11 cellular contexts compared by ENCODE assay signal in the genomic region with DNA sequence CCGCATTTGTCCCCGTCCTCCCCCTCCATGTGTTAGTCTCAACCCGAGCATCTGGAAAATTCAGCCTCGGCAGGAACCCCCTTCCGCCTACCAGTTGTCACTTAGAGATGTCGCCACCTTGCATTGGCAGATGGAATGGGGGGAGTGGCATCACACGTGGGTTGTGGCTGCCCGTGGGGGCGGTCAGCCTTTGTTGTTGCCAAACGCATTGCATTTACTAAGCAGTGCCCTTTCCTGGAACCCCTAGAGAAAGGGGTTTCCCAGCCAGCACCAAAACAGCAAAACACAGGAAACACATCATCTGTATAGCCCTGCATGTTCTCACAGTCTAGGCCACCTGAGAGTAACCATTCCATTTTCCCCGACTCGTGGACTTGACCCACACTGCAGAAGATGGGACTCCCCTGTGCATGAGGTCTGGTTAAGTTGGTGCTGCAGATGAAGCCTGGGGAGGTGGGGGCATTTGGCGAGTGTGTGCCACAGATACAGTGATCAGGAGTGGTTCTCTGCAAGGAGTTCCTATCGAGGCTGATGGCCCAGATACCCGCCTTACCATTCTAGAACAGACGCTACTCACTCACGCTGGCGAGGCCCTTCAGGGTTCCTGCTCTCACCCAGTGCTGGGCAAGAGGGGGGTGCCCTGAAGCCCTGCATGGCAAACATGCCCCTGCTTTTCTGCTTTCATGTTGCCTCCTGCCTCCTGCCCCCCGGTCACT. TPM values are rescaled to one million over a fixed set of nuclear protein-coding genes. Genes with fewer than 3 reads are reported as not detected.
DNase-seq lines count a peak whose midpoint lies in the region; ATAC-seq and TF ChIP-seq lines count a peak whose summit lies in the region.
"Had no signal": no experiment of that assay in that cellular context is flagged by ENCODE, and none has a peak within 500 bp of the region (broad histone marks: within the 10 kb centered on the region; RNA-seq: fewer than 3 reads in every experiment).

No MANE protein-coding gene starts in this region.

- DNase-seq in SK-N-SH = peak; percentile 25
- peak; percentile 96 for DNase-seq in activated naive CD4-positive, alpha-beta T cell treated with anti-CD3 and anti-CD28 coated beads for 36 hours
- peak; percentile 35 for DNase-seq in occipital lobe (lab: John Stamatoyannopoulos, UW)
- DNase-seq in UCSD-AML1 (lab: John Stamatoyannopoulos, UW; ENCODE audit: unreplicated experiment) = no peak
- DNase-seq in NCI-H2196 (lab: John Stamatoyannopoulos, UW; ENCODE audit: unreplicated experiment) = no peak
- DNase-seq in HEK293T (ENCODE audit: extremely low spot score) = no peak
- DNase-seq: endodermal cell had no signal

- H3K36me3 Mint-ChIP-seq in activated naive CD4-positive, alpha-beta T cell treated with anti-CD3 and anti-CD28 coated beads for 36 hours (ENCODE audit: low read depth) = peaks cover 30% of the 10 kb centered on the region

- no peaks in the 10 kb centered on the region for H3F3A ChIP-seq in SK-N-SH (replicated peaks; ENCODE audit: insufficient read depth)

- TF ChIP-seq RAD21 in SK-N-SH (IDR thresholded peaks at IDR 0.05; ENCODE audit: low read length) = no peak

- H4K20me1 ChIP-seq in SK-N-SH (ENCODE audit: insufficient read depth) = no peaks in the 10 kb centered on the region

- no peaks in the 10 kb centered on the region for H3K27me3 ChIP-seq in SK-N-SH (ENCODE audit: insufficient read depth)

- CTCF ChIA-PET in SK-N-SH (lab: Yijun Ruan, JAX) = no interaction called here
- CTCF ChIA-PET in activated naive CD4-positive, alpha-beta T cell treated with anti-CD3 and anti-CD28 coated beads for 36 hours (lab: Charles Lee) = interaction anchor here (0.6 to 0.8 kb wide), 2 partner anchors 67 to 201 kb away, joined by 3 to 5 read pairs; no protein-coding TSS in a partner anchor
- CTCF ChIA-PET in HEK293T (lab: Yijun Ruan, JAX) = no interaction called here

- peaks cover 42 to 49% of the 10 kb centered on the region in 2 experiments for H3K36me3 ChIP-seq in SK-N-SH (replicated peaks in 1 of 2; ENCODE audit: control insufficient read depth in 1 of 2, insufficient read depth in 2 of 2, low read length in 1 of 2)

- POLR2A ChIA-PET in SK-N-SH (lab: Yijun Ruan, JAX) (no interaction called here), HEK293T (lab: Yijun Ruan, JAX) (no interaction called here)

- no peaks in the 10 kb centered on the region for H3K9me2 ChIP-seq in SK-N-SH

- no peak for TF ChIP-seq EP300 in SK-N-SH (IDR thresholded peaks at IDR 0.05; ENCODE audit: borderline replicate concordance in 1 of 2, low read depth in 1 of 2, low read length in 1 of 2)

- H3K27ac ChIP-seq in SK-N-SH (ENCODE audit: low read depth in 2 of 2, low read length in 1 of 2) (no peak overlapping the region), temporal lobe (ENCODE audit: low read depth, low read length) (peak overlapping the region; percentile 41)
- H3K27ac ChIP-seq: 22Rv1 had no signal

- no peak overlapping the region for H2AFZ ChIP-seq in SK-N-SH (ENCODE audit: low read depth)

- H3K9me3 ChIP-seq in SK-N-SH = no peaks in the 10 kb centered on the region

- no peak overlapping the region for H3K4me2 ChIP-seq in SK-N-SH

- TF ChIP-seq CTCF in SK-N-SH (IDR thresholded peaks at IDR 0.05) = no peak

- H3K4me3 ChIP-seq in SK-N-SH (ENCODE audit: low read depth in 2 of 2, low read length in 1 of 2) = no peak overlapping the region

- ATAC-seq in SK-N-SH treated with all-trans-retinoic acid at 6 μM for 48 hours = no peak

- H3K4me1 Mint-ChIP-seq in activated naive CD4-positive, alpha-beta T cell treated with anti-CD3 and anti-CD28 coated beads for 36 hours (ENCODE audit: low read depth) = peaks cover 28% of the 10 kb centered on the region

- WGBS in SK-N-SH (ENCODE audit: low lambda C conversion rate) = 83% methylated on average over 16 of the region's 19 CpGs

- H3K79me2 ChIP-seq in SK-N-SH (ENCODE audit: insufficient read depth) = no peaks in the 10 kb centered on the region

- H3K4me3 Mint-ChIP-seq in activated naive CD4-positive, alpha-beta T cell treated with anti-CD3 and anti-CD28 coated beads for 36 hours = peak overlapping the region; percentile 70
- H3K4me3 Mint-ChIP-seq: endodermal cell had no signal

- no peak overlapping the region for H3K9ac ChIP-seq in SK-N-SH

- peak overlapping the region; percentile 96 for H3K27ac Mint-ChIP-seq in activated naive CD4-positive, alpha-beta T cell treated with anti-CD3 and anti-CD28 coated beads for 36 hours
- H3K27ac Mint-ChIP-seq: endodermal cell had no signal

- H3K4me1 ChIP-seq in SK-N-SH (ENCODE audit: control insufficient read depth in 1 of 2, insufficient read depth in 2 of 2, low read depth in 1 of 2, low read length in 1 of 2) = no peaks in the 10 kb centered on the region

- no peaks in the 10 kb centered on the region for H3K27me3 Mint-ChIP-seq in activated naive CD4-positive, alpha-beta T cell treated with anti-CD3 and anti-CD28 coated beads for 36 hours (ENCODE audit: low read depth)

- no peaks in the 10 kb centered on the region for H3K9me3 Mint-ChIP-seq in activated naive CD4-positive, alpha-beta T cell treated with anti-CD3 and anti-CD28 coated beads for 36 hours
- H3K9me3 Mint-ChIP-seq: endodermal cell had no signal

- intact Hi-C loops in activated naive CD4-positive, alpha-beta T cell treated with anti-CD3 and anti-CD28 coated beads for 36 hours (cut with micrococcal nuclease) = loop anchor here (1.0 to 5.0 kb wide), 6 partner anchors 12 to 80 kb away; a partner anchor contains a TSS

TF ChIP-seq in SK-N-SH, 30 proteins besides CTCF, POLR2A, EP300 and RAD21 (continues in another document):
- TF ChIP-seq, protein P1, sequence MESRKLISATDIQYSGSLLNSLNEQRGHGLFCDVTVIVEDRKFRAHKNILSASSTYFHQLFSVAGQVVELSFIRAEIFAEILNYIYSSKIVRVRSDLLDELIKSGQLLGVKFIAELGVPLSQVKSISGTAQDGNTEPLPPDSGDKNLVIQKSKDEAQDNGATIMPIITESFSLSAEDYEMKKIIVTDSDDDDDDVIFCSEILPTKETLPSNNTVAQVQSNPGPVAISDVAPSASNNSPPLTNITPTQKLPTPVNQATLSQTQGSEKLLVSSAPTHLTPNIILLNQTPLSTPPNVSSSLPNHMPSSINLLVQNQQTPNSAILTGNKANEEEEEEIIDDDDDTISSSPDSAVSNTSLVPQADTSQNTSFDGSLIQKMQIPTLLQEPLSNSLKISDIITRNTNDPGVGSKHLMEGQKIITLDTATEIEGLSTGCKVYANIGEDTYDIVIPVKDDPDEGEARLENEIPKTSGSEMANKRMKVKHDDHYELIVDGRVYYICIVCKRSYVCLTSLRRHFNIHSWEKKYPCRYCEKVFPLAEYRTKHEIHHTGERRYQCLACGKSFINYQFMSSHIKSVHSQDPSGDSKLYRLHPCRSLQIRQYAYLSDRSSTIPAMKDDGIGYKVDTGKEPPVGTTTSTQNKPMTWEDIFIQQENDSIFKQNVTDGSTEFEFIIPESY (IDR thresholded peaks at IDR 0.05; ENCODE audit: borderline replicate concordance, low read depth) = no peak
- no peak for TF ChIP-seq CHD2 (IDR thresholded peaks at IDR 0.05; ENCODE audit: low read length, partially characterized antibody)
- no peak for TF ChIP-seq YY1 (IDR thresholded peaks at IDR 0.05; ENCODE audit: low read depth)

TF ChIP-seq in SK-N-SH treated with all-trans-retinoic acid at 6 μM for 48 hours, 23 proteins besides CTCF, POLR2A, EP300 and RAD21 (continues in another document):
- TF ChIP-seq ZFP3 (CRISPR knock-in tag; IDR thresholded peaks at IDR 0.05) = no peak
- no peak for TF ChIP-seq ZNF70 (CRISPR knock-in tag; IDR thresholded peaks at IDR 0.05)
- TF ChIP-seq BACH2 (CRISPR knock-in tag; IDR thresholded peaks at IDR 0.05; ENCODE audit: borderline replicate concordance) = no peak
- TF ChIP-seq ZFP30 (CRISPR knock-in tag; IDR thresholded peaks at IDR 0.05) = no peak
- TF ChIP-seq, protein P2, sequence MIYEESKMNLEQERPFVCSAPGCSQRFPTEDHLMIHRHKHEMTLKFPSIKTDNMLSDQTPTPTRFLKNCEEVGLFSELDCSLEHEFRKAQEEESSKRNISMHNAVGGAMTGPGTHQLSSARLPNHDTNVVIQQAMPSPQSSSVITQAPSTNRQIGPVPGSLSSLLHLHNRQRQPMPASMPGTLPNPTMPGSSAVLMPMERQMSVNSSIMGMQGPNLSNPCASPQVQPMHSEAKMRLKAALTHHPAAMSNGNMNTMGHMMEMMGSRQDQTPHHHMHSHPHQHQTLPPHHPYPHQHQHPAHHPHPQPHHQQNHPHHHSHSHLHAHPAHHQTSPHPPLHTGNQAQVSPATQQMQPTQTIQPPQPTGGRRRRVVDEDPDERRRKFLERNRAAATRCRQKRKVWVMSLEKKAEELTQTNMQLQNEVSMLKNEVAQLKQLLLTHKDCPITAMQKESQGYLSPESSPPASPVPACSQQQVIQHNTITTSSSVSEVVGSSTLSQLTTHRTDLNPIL (CRISPR knock-in tag; IDR thresholded peaks at IDR 0.05; ENCODE audit: low read depth) = no peak

TF ChIP-seq in HEK293T, 16 proteins besides CTCF, POLR2A, EP300 and RAD21:
- TF ChIP-seq BHLHE40 (IDR thresholded peaks at IDR 0.05; ENCODE audit: borderline replicate concordance) (no peak), NFRKB (IDR thresholded peaks at IDR 0.05) (no peak), ELF4 (IDR thresholded peaks at IDR 0.05) (no peak), CTBP1 (IDR thresholded peaks at IDR 0.05; ENCODE audit: borderline replicate concordance) (no peak), HDGF (IDR thresholded peaks at IDR 0.05; ENCODE audit: borderline replicate concordance) (no peak), L3MBTL2 (conservative IDR thresholded peaks at IDR 0.05) (no peak)

RNA-seq across cellular contexts. Expression of a gene that starts 38.3 kb away (rescaled TPM):
- polyA plus RNA-seq in SK-N-SH (2012; rRNA removed) = 77.7 and 92.4 TPM in 2 replicates
- polyA plus RNA-seq in SK-N-SH (2012; cell fraction: cytosol; rRNA removed) = 48.7 and 73.5 TPM in 2 replicates
- 41.0 and 42.2 TPM in 2 replicates for polyA plus RNA-seq in SK-N-SH (2012; cell fraction: nucleus; rRNA removed)
- 10 to 100 TPM; 15.3 to 16.7 TPM for total RNA-seq in activated naive CD4-positive, alpha-beta T cell treated with anti-CD3 and anti-CD28 coated beads for 36 hours
- total RNA-seq in occipital lobe (11.5 TPM), temporal lobe (8.1 TPM)

RNA-seq across cellular contexts. Expression of a gene that starts 50.5 kb away (rescaled TPM):
- 0.05 and 0.15 TPM in 2 replicates for polyA plus RNA-seq in SK-N-SH (2012; rRNA removed)
- 0.06 and 0.07 TPM in 2 replicates for polyA plus RNA-seq in SK-N-SH (2012; cell fraction: cytosol; rRNA removed)
- 0.13 and 0.35 TPM in 2 replicates for polyA plus RNA-seq in SK-N-SH (2012; cell fraction: nucleus; rRNA removed)
- total RNA-seq in activated naive CD4-positive, alpha-beta T cell treated with anti-CD3 and anti-CD28 coated beads for 36 hours = 1 to 10 TPM; 4.4 to 4.8 TPM
- total RNA-seq in occipital lobe = 0.94 TPM
- total RNA-seq in temporal lobe = not detected
- polyA plus RNA-seq: neural cell had no signal

Comparison
In these comparisons a context has a peak if more than half of its experiments do, and no peak if none do; other contexts are left out.
1. DNase-seq: peak in SK-N-SH (single experiment), activated naive CD4-positive, alpha-beta T cell treated with anti-CD3 and anti-CD28 coated beads for 36 hours (single experiment) and occipital lobe (single experiment); none in UCSD-AML1 (single experiment), NCI-H2196 (single experiment) and HEK293T (single experiment).